Comparison of ENCODE assay signal across 16 cellular contexts in genomic region chr15:31297221-31297879, GRCh38. TPM values are rescaled to one million over a fixed set of nuclear protein-coding genes. Genes with fewer than 3 reads are reported as not detected.
DNase-seq lines count a peak whose midpoint lies in the region; ATAC-seq and TF ChIP-seq lines count a peak whose summit lies in the region.
"Had no signal": no experiment of that assay in that cellular context is flagged by ENCODE, and none has a peak within 500 bp of the region (broad histone marks: within the 10 kb centered on the region; RNA-seq: fewer than 3 reads in every experiment).

No MANE protein-coding gene starts in this region.

- TF ChIP-seq CTCF in GM23338 (conservative IDR thresholded peaks at IDR 0.05; ENCODE audit: low read depth in 2 of 2) (no peak), lower leg skin (IDR thresholded peaks at IDR 0.05) (no peak), stomach (IDR thresholded peaks at IDR 0.05) (no peak)

- H3K9me3 Mint-ChIP-seq in GM23338: no peaks in the 10 kb centered on the region
- H3K9me3 Mint-ChIP-seq: natural killer cell treated with Interleukin-12 subunit alpha and Interleukin-12 subunit beta and Interleukin-15 and Interleukin-18, amount 100 ng/mL, for 72 hours; stimulated activated naive CD8-positive, alpha-beta T cell treated with anti-CD3 and anti-CD28 coated beads, Interleukin-15, Interleukin-2, amounts not matched to agents 100 ng/mL and 50 ng/mL, for 24 hours had no signal

- ATAC-seq in GM23338 (no peak), sciatic nerve (no peak), GM19351 (IDR thresholded peaks at IDR 0.05; ENCODE audit: unreplicated experiment) (no peak)

- no peaks in the 10 kb centered on the region for H3K36me3 Mint-ChIP-seq in GM23338 (ENCODE audit: low read depth)
- H3K36me3 Mint-ChIP-seq: natural killer cell treated with Interleukin-12 subunit alpha and Interleukin-12 subunit beta and Interleukin-15 and Interleukin-18, amount 100 ng/mL, for 72 hours had no signal

- no peak overlapping the region for H3K27ac ChIP-seq in GM23338 (ENCODE audit: low read depth)
- H3K27ac ChIP-seq in caudate nucleus (ENCODE audit: low read depth, low read length): peak overlapping the region; percentile 67
- peak overlapping the region; percentile 69 to 89 (median 78) for H3K27ac ChIP-seq in stomach
- H3K27ac ChIP-seq: lower lobe of right lung had no signal

- no peaks in the 10 kb centered on the region for H3K27me3 ChIP-seq in GM23338 (ENCODE audit: insufficient read depth)
- no peaks in the 10 kb centered on the region for H3K27me3 ChIP-seq in stomach

- WGBS in lower leg skin, 2 donors: 71 to 75% methylated on average over 10 of the region's 10 CpGs
- 43 to 63% (median 51%) methylated on average over 10 of the region's 10 CpGs for WGBS in stomach, 5 donors

- no peak overlapping the region for H3K4me3 Mint-ChIP-seq in GM23338
- H3K4me3 Mint-ChIP-seq: natural killer cell treated with Interleukin-12 subunit alpha and Interleukin-12 subunit beta and Interleukin-15 and Interleukin-18, amount 100 ng/mL, for 72 hours; stimulated activated naive CD8-positive, alpha-beta T cell treated with anti-CD3 and anti-CD28 coated beads, Interleukin-15, Interleukin-2, amounts not matched to agents 100 ng/mL and 50 ng/mL, for 24 hours had no signal

- no peak for TF ChIP-seq EP300 in stomach (IDR thresholded peaks at IDR 0.05)

- H3K36me3 ChIP-seq in GM23338 (ENCODE audit: insufficient read depth) (no peaks in the 10 kb centered on the region), stomach (no peaks in the 10 kb centered on the region)
- H3K36me3 ChIP-seq: lower lobe of right lung had no signal

- H3K27me3 Mint-ChIP-seq in GM23338 (ENCODE audit: insufficient read depth, low read depth, poor library complexity): peaks cover 4% of the 10 kb centered on the region

- TF ChIP-seq POLR2A in lower leg skin (IDR thresholded peaks at IDR 0.05) (no peak), stomach (IDR thresholded peaks at IDR 0.05) (no peak)

- no peaks in the 10 kb centered on the region for H3K9me3 ChIP-seq in stomach
- H3K9me3 ChIP-seq: lower lobe of right lung had no signal

- H3F3A ChIP-seq in GM23338 (replicated peaks; ENCODE audit: low read depth): no peaks in the 10 kb centered on the region

- H3K4me3 ChIP-seq in GM23338 (no peak overlapping the region), lower leg skin (ENCODE audit: low read depth, poor library complexity, severe bottlenecking) (no peak overlapping the region), stomach (no peak overlapping the region)
- H3K4me3 ChIP-seq: lower lobe of right lung had no signal

- no peak for DNase-seq in GM23338 (ENCODE audit: low spot score)
- DNase-seq in caudate nucleus (lab: John Stamatoyannopoulos, UW): no peak
- DNase-seq in lower leg skin (ENCODE audit: low spot score in 2 of 2): peak; percentile 13 to 60
- DNase-seq in stomach: no peak
- no peak for DNase-seq in sciatic nerve (ENCODE audit: low spot score)
- no peak for DNase-seq in DMS 273 (lab: John Stamatoyannopoulos, UW; ENCODE audit: unreplicated experiment)
- DNase-seq: activated CD4-positive, CD25-positive, alpha-beta regulatory T cell; activated gamma-delta T cell treated with Interleukin-2 at 50 U/mL for 16 hours; AML-193; MM.1S; NCI-H187; T-helper 2 cell had no signal

- peaks cover 23% of the 10 kb centered on the region for H3K4me1 Mint-ChIP-seq in GM23338

- H3K4me1 ChIP-seq in GM23338 (ENCODE audit: insufficient read depth) (peaks cover 7% of the 10 kb centered on the region), stomach (peaks cover 11 to 75% (median 45%) of the 10 kb centered on the region in 4 donors)

- H3K9me2 ChIP-seq in GM23338 (ENCODE audit: insufficient read depth): no peaks in the 10 kb centered on the region

- H2AFZ ChIP-seq in GM23338: peak overlapping the region; percentile 47; the same call in 1 of the 2 replicates

- no peaks in the 10 kb centered on the region for H3K79me2 ChIP-seq in GM23338 (replicated peaks; ENCODE audit: insufficient read depth)

- intact Hi-C loops in lower leg skin (cut with DNase I; ENCODE audit: low total_unique reads): loop anchor here (10.0 kb wide), 1 partner anchor 63 kb away; no protein-coding TSS in a partner anchor
- intact Hi-C loops in stomach (cut with DNase I; ENCODE audit: low total_unique reads): no loop called here
- intact Hi-C loops in sciatic nerve (cut with DNase I): no loop called here

- no peaks in the 10 kb centered on the region for H4K20me1 ChIP-seq in GM23338 (replicated peaks; ENCODE audit: insufficient read depth)

- H3K4me2 ChIP-seq in GM23338: no peak overlapping the region

- H3K27ac Mint-ChIP-seq in GM23338: no peak overlapping the region
- H3K27ac Mint-ChIP-seq: stimulated activated naive CD8-positive, alpha-beta T cell treated with anti-CD3 and anti-CD28 coated beads, Interleukin-15, Interleukin-2, amounts not matched to agents 100 ng/mL and 50 ng/mL, for 24 hours had no signal

TF ChIP-seq in GM23338, 12 proteins besides CTCF, POLR2A, EP300 and RAD21:
- no peak for TF ChIP-seq REST (IDR thresholded peaks at IDR 0.05; ENCODE audit: unreplicated experiment)
- TF ChIP-seq EZH2phosphoT487 (IDR thresholded peaks at IDR 0.05; ENCODE audit: unreplicated experiment): no peak
- no peak for TF ChIP-seq JUNB (IDR thresholded peaks at IDR 0.05; ENCODE audit: unreplicated experiment)
- no peak for TF ChIP-seq NANOG (IDR thresholded peaks at IDR 0.05; ENCODE audit: borderline replicate concordance)
- no peak for TF ChIP-seq EZH2 (IDR thresholded peaks at IDR 0.05; ENCODE audit: low read depth, unreplicated experiment)

RNA-seq across cellular contexts. Expression of gene KLF13, which starts 29.3 kb away (rescaled TPM):
- 21.5 and 23.5 TPM in 2 replicates for total RNA-seq in GM23338 (2014; rRNA removed; shearing (Covaris generic))
- polyA plus RNA-seq in GM23338 (2016; fragmentation: Nextera tagmentation; extraction: Ambion mirVana): 28.6 and 35.7 TPM in 2 replicates
- total RNA-seq in lower leg skin: 100 to 1,000 TPM in 2 of 4 donors, 10 to 100 TPM in 2; 50.8 to 151 (median 98.7) TPM
- total RNA-seq in stomach: 10 to 100 TPM in 4 of 5 donors, 1 to 10 TPM in 1; 9.3 to 74.0 (median 38.8) TPM
- 10 to 100 TPM; 23.0 to 30.7 (median 24.3) TPM for polyA plus RNA-seq in stomach
- total RNA-seq in sciatic nerve: 85.9 TPM

Comparison
In these comparisons a context has a peak if more than half of its experiments do, and no peak if none do; other contexts are left out.
1. DNase-seq: peak in lower leg skin (2 of 2); none in GM23338 (single experiment), caudate nucleus (0 of 61), stomach (single experiment), sciatic nerve (single experiment) and DMS 273 (single experiment).